In genomic region chr15:22239806-22240180, GRCh38 we compare ENCODE assay signal across 18 cellular contexts.
"Had no signal": no experiment of that assay in that cellular context is flagged by ENCODE, and none has a peak within 500 bp of the region (broad histone marks: within the 10 kb centered on the region; RNA-seq: fewer than 3 reads in every experiment).

No MANE protein-coding gene starts in this region.

- ATAC-seq: sciatic nerve had no signal

- H3K27me3 ChIP-seq: neutrophil, spleen had no signal

- H3K27ac Mint-ChIP-seq: endodermal cell, type B pancreatic cell had no signal

- H3K27me3 Mint-ChIP-seq: type B pancreatic cell had no signal

- H3K36me3 ChIP-seq: heart left ventricle, neutrophil, spleen, stomach, thoracic aorta had no signal

- H3K4me3 ChIP-seq: coronary artery, heart left ventricle, spleen, stomach, thoracic aorta had no signal

- H3K27ac ChIP-seq: coronary artery, heart left ventricle, neutrophil, spleen, stomach, thoracic aorta had no signal

- H3K36me3 Mint-ChIP-seq: type B pancreatic cell had no signal

- H3K4me1 ChIP-seq: heart left ventricle, spleen, stomach had no signal

- H3K4me1 Mint-ChIP-seq: endodermal cell had no signal

- DNase-seq: central memory CD4-positive, alpha-beta T cell; effector CD4-positive, alpha-beta T cell; endodermal cell; foreskin melanocyte; hypothalamus; kidney glomerular epithelial cell; midbrain; spleen; stimulated activated CD4-positive, alpha-beta T cell treated with anti-CD3 and anti-CD28 coated beads, Interleukin-4, amount 100 ng/mL, for 24 hours; stimulated activated naive CD4-positive, alpha-beta T cell; stomach; substantia nigra had no signal

- H3K4me3 Mint-ChIP-seq: endodermal cell, type B pancreatic cell had no signal

- H3K9me3 ChIP-seq: neutrophil, spleen, thoracic aorta had no signal
